Comparison of ENCODE assay signal across 8 cellular contexts in the genomic region with DNA sequence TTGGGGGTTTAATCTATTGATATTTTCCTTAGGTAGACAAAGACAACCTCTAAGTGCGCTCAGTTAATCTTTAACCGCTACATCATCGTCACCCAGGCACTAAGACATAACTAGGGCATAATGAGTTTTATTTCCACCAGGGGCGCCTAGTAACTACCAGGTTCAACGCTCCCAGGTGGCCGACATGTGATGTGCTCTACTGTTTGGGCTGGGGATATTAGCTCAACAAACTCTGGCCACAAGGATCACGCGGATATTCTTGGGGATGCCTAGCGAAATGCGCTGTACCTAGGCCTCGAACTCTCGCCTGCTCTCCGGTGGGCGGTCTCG. TPM values are rescaled to one million over a fixed set of nuclear protein-coding genes. Genes with fewer than 3 reads are reported as not detected.
A peak's percentile ranks its signal among the peaks of the same experiment; 100 is the strongest.
DNase-seq lines count a peak whose midpoint lies in the region; ATAC-seq and TF ChIP-seq lines count a peak whose summit lies in the region.

No MANE protein-coding gene starts in this region.

- peak overlapping the region; percentile 74 for H3K4me2 ChIP-seq in neural cell (ENCODE audit: low read length)

- peak overlapping the region; percentile 84 for H3K27ac ChIP-seq in neural cell (ENCODE audit: low read length)

- no peaks in the 10 kb centered on the region for H3K27me3 ChIP-seq in neural cell (ENCODE audit: insufficient read depth, low read depth, low read length)

- DNase-seq in AG09319 (ENCODE audit: extremely low read depth, low read depth): no peak
- peak; percentile 42 to 70 for DNase-seq in NCI-H1930 (lab: John Stamatoyannopoulos, UW)
- DNase-seq in activated CD4-positive, alpha-beta T cell treated with anti-CD3 and anti-CD28 coated beads for 1 hour: peak; percentile 54
- peak; percentile 71 for DNase-seq in epithelial cell of proximal tubule (ENCODE audit: low read depth)
- DNase-seq in NCI-H2029 (lab: John Stamatoyannopoulos, UW): no peak

- no peaks in the 10 kb centered on the region for H3K9me3 ChIP-seq in neural cell (ENCODE audit: low read length)

- H3K9me2 ChIP-seq in neural cell (ENCODE audit: insufficient read depth, low read length): no peaks in the 10 kb centered on the region

- H3K4me3 ChIP-seq in epithelial cell of proximal tubule (ENCODE audit: low read depth, low read length) (peak overlapping the region; percentile 86), neural cell (ENCODE audit: low read length) (peak overlapping the region; percentile 87)

- H3K79me2 ChIP-seq in neural cell (replicated peaks; ENCODE audit: insufficient read depth, low read length): peaks cover 22% of the 10 kb centered on the region

- peak; percentile 27 for TF ChIP-seq CTCF in AG09319 (IDR thresholded peaks at IDR 0.05; ENCODE audit: low read depth, low read length)
- peak; percentile 54 for TF ChIP-seq CTCF in epithelial cell of proximal tubule (conservative IDR thresholded peaks at IDR 0.05; ENCODE audit: low read depth, low read length)
- peak; percentile 68 for TF ChIP-seq CTCF in neural cell (IDR thresholded peaks at IDR 0.05; ENCODE audit: poor library complexity, severe bottlenecking)

- no peak for TF ChIP-seq EP300 in neural cell (conservative IDR thresholded peaks at IDR 0.05; ENCODE audit: poor library complexity, severe bottlenecking)

- no peaks in the 10 kb centered on the region for H4K20me1 ChIP-seq in neural cell (ENCODE audit: insufficient read depth)

- no peak for TF ChIP-seq RAD21 in neural cell (conservative IDR thresholded peaks at IDR 0.05)

- no peaks in the 10 kb centered on the region for H3K36me3 ChIP-seq in neural cell (ENCODE audit: insufficient read depth, low read length)

- H3F3A ChIP-seq in neural cell (ENCODE audit: insufficient read depth, low read length, poor library complexity, severe bottlenecking): no peaks in the 10 kb centered on the region

- H3K9ac ChIP-seq in neural cell (ENCODE audit: low read length): peak overlapping the region; percentile 83

- peak; percentile 44 for ATAC-seq in GM18508 (IDR thresholded peaks at IDR 0.05; ENCODE audit: insufficient read depth, unreplicated experiment)
- peak; percentile 49 for ATAC-seq in HG02973 (IDR thresholded peaks at IDR 0.05; ENCODE audit: unreplicated experiment)

- H2AFZ ChIP-seq in neural cell (ENCODE audit: low read depth, low read length): peak overlapping the region; percentile 81

TF ChIP-seq in neural cell, 6 proteins besides CTCF, POLR2A, EP300 and RAD21:
- no peak for TF ChIP-seq POLR2AphosphoS5 (IDR thresholded peaks at IDR 0.05)
- no peak for TF ChIP-seq MXI1 (conservative IDR thresholded peaks at IDR 0.05; ENCODE audit: poor library complexity, severe bottlenecking)
- TF ChIP-seq SMC3 (conservative IDR thresholded peaks at IDR 0.05; ENCODE audit: poor library complexity): no peak
- TF ChIP-seq, protein P1, sequence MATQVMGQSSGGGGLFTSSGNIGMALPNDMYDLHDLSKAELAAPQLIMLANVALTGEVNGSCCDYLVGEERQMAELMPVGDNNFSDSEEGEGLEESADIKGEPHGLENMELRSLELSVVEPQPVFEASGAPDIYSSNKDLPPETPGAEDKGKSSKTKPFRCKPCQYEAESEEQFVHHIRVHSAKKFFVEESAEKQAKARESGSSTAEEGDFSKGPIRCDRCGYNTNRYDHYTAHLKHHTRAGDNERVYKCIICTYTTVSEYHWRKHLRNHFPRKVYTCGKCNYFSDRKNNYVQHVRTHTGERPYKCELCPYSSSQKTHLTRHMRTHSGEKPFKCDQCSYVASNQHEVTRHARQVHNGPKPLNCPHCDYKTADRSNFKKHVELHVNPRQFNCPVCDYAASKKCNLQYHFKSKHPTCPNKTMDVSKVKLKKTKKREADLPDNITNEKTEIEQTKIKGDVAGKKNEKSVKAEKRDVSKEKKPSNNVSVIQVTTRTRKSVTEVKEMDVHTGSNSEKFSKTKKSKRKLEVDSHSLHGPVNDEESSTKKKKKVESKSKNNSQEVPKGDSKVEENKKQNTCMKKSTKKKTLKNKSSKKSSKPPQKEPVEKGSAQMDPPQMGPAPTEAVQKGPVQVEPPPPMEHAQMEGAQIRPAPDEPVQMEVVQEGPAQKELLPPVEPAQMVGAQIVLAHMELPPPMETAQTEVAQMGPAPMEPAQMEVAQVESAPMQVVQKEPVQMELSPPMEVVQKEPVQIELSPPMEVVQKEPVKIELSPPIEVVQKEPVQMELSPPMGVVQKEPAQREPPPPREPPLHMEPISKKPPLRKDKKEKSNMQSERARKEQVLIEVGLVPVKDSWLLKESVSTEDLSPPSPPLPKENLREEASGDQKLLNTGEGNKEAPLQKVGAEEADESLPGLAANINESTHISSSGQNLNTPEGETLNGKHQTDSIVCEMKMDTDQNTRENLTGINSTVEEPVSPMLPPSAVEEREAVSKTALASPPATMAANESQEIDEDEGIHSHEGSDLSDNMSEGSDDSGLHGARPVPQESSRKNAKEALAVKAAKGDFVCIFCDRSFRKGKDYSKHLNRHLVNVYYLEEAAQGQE (IDR thresholded peaks at IDR 0.05; ENCODE audit: borderline replicate concordance): no peak
- no peak for TF ChIP-seq TAF1 (IDR thresholded peaks at IDR 0.05; ENCODE audit: low read depth)
- no peak for TF ChIP-seq EZH2 (IDR thresholded peaks at IDR 0.05; ENCODE audit: borderline replicate concordance, insufficient read depth, low read length, poor library complexity, severe bottlenecking)

RNA-seq across cellular contexts. Expression of a gene that starts 0.9 kb away (rescaled TPM):
- 3.9 and 5.9 TPM in 2 replicates for total RNA-seq in epithelial cell of proximal tubule
- polyA plus RNA-seq in neural cell: 8.6 and 10.7 TPM in 2 replicates
- 23.4 and 24.2 TPM in 2 replicates for polyA minus RNA-seq in neural cell

Comparison
In these comparisons a context has a peak if more than half of its experiments do, and no peak if none do; other contexts are left out.
1. DNase-seq: peak in NCI-H1930 (2 of 2), activated CD4-positive, alpha-beta T cell treated with anti-CD3 and anti-CD28 coated beads for 1 hour (single experiment) and epithelial cell of proximal tubule (single experiment); none in AG09319 (single experiment) and NCI-H2029 (single experiment).
2. Peak in every context shown above with its lines, with median percentiles within 50 percentile points of each other: CTCF ChIP-seq.